8 cellular contexts compared by ENCODE assay signal in the genomic region with DNA sequence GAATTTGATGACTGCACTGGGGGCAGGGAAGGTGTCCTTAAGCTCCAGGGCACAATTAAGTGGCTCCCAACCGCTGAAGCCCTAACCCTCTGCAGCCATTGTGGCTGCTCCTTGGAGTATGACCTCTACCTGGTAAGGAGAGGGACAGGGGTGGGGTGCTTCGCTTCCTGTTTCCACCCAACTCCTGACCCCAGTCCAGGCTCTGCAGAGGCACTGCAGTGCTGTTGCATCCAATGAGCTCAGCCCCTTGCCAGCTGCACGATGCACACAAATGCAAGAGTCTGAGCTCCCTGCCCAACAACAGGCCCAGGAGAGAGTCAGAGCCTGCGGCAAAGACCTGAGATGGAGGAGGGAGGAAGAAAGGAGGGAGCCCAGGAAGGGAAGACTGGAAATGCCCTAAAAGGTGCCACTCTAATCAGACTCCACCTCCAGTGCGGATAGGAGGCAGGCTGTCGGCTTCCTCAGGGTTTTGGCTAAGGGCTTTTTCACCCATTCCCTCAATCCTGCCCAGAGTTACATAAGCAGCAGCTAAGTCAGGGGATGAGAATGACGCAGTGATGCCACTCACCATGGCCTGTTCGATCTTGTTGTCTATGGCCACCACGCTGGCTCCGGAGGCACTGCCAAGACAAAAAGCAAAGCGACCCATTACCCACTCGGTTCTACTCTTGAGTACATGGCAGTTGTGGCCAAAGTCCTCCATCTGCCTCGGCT.
DNase-seq lines count a peak whose midpoint lies in the region; ATAC-seq, FAIRE-seq and TF ChIP-seq lines count a peak whose summit lies in the region.

No MANE protein-coding gene starts in this region.

- CTCF ChIA-PET in AG04449 (lab: Yijun Ruan, JAX) (interaction anchor here (1.1 to 12.7 kb wide), 7 partner anchors 28 to 178 kb away, joined by 3 to 116 read pairs (median 18); no protein-coding TSS in a partner anchor), HepG2 (lab: Yijun Ruan, JAX; ENCODE audit: low intra/inter-chr PET ratio, low total read pairs) (no interaction called here)

- no peak for TF ChIP-seq POLR2A in HepG2 (IDR thresholded peaks at IDR 0.05; ENCODE audit: insufficient read depth in 1 of 2, low read depth in 2 of 2, low read length in 2 of 2)

- POLR2A ChIA-PET in AG04449 (lab: Yijun Ruan, JAX), result interaction anchor here (0.8 to 2.9 kb wide), 8 partner anchors 9 to 61 kb away, joined by 3 to 20 read pairs (median 5); no protein-coding TSS in a partner anchor
- POLR2A ChIA-PET in HepG2 (lab: Yijun Ruan, JAX), result no interaction called here

- no peaks in the 10 kb centered on the region for H3K79me2 ChIP-seq in Karpas-422 (ENCODE audit: low read length)
- H3K79me2 ChIP-seq in HepG2 (ENCODE audit: insufficient read depth, low read length), result no peaks in the 10 kb centered on the region

- H3K9me2 ChIP-seq in Karpas-422 (replicated peaks; ENCODE audit: insufficient read depth, low read length), result no peaks in the 10 kb centered on the region

- TF ChIP-seq EP300 in HepG2 (IDR thresholded peaks at IDR 0.05; ENCODE audit: low read depth in 2 of 2, low read length in 2 of 2) (no peak), HepG2 (CRISPR knock-in tag; IDR thresholded peaks at IDR 0.05; ENCODE audit: borderline replicate concordance) (no peak)

- DNase-seq in AG04449 (ENCODE audit: low read depth, low spot score), result no peak
- no peak for DNase-seq in Karpas-422
- no peak for DNase-seq in brain microvascular endothelial cell
- DNase-seq in HepG2 (ENCODE audit: low spot score), result no peak
- DNase-seq in stimulated activated CD4-positive, alpha-beta T cell treated with anti-CD3 and anti-CD28 coated beads, Interleukin-12 subunit alpha, Interleukin-12 subunit beta, amount 100 ng/mL, for 4 hours, result no peak

- peaks cover 3% of the 10 kb centered on the region; the same call in 1 of the 2 replicates for H3K36me3 ChIP-seq in Karpas-422 (ENCODE audit: insufficient read depth, low read length)
- H3K36me3 ChIP-seq in brain microvascular endothelial cell (replicated peaks), result peaks cover 29% of the 10 kb centered on the region
- no peaks in the 10 kb centered on the region for H3K36me3 ChIP-seq in HepG2 (replicated peaks in 1 of 2; ENCODE audit: control insufficient read depth in 1 of 2, insufficient read depth in 2 of 2, low read length in 2 of 2)

- H3K9me3 ChIP-seq in Karpas-422 (ENCODE audit: low read length) (no peaks in the 10 kb centered on the region), HepG2 (ENCODE audit: low read length) (no peaks in the 10 kb centered on the region)

- peaks cover 7% of the 10 kb centered on the region; the same call in 1 of the 2 replicates for H4K20me1 ChIP-seq in Karpas-422 (ENCODE audit: insufficient read depth, low read depth, low read length)
- H4K20me1 ChIP-seq in HepG2 (ENCODE audit: insufficient read depth, low read length), result no peaks in the 10 kb centered on the region

- ATAC-seq in HepG2, result no peak
- no peak for ATAC-seq in GM21737 (IDR thresholded peaks at IDR 0.05; ENCODE audit: unreplicated experiment)
- no peak for ATAC-seq in HG03460 (IDR thresholded peaks at IDR 0.05; ENCODE audit: unreplicated experiment)

- in situ Hi-C loops in brain microvascular endothelial cell (cut with HindIII; ENCODE audit: low pct_ligation_motif_present, low sequenced_read_pairs), result no loop called here
- in situ Hi-C loops in HepG2 (cut with HindIII; ENCODE audit: extremely low pct_ligation_motif_present, low pct_unique_long_range_greater_than_20kb), result no loop called here

- intact Hi-C loops in HepG2 (cut with micrococcal nuclease; ENCODE audit: unreplicated experiment), result loop anchor here (5.0 kb wide), 1 partner anchor 43 kb away; no protein-coding TSS in a partner anchor

- H3K27me3 ChIP-seq in Karpas-422 (ENCODE audit: low read length) (no peaks in the 10 kb centered on the region), brain microvascular endothelial cell (replicated peaks) (no peaks in the 10 kb centered on the region), HepG2 (ENCODE audit: control insufficient read depth in 1 of 2, insufficient read depth in 2 of 2, low read length in 2 of 2) (peaks cover 0 to 6% of the 10 kb centered on the region in 2 experiments; a peak in 1 of 5 replicates)

- peak overlapping the region; percentile 80 for H3K4me2 ChIP-seq in Karpas-422 (ENCODE audit: low read depth, low read length, poor library complexity, severe bottlenecking)
- peak overlapping the region; percentile 62 for H3K4me2 ChIP-seq in HepG2 (ENCODE audit: low read depth, low read length)

- H3K4me1 ChIP-seq in Karpas-422 (ENCODE audit: low read length) (peaks cover 84% of the 10 kb centered on the region), HepG2 (ENCODE audit: insufficient read depth, low read length) (peaks cover 26% of the 10 kb centered on the region)

- no peak for TF ChIP-seq RAD21 in HepG2 (CRISPR knock-in tag; IDR thresholded peaks at IDR 0.05)

- BruUV-seq in HepG2 (replicated peaks; lab: Mats Ljungman, UMichigan), result no TSS peak

- H3K9ac ChIP-seq in Karpas-422 (ENCODE audit: low read length) (peak overlapping the region; percentile 86), HepG2 (ENCODE audit: insufficient read depth, low read depth, low read length) (no peak overlapping the region)

- 40% methylated on average over 1 of the region's 13 CpGs for WGBS in HepG2 (ENCODE audit: low lambda C conversion rate)

- H3K4me3 ChIP-seq in AG04449 (ENCODE audit: low read depth, low read length) (peak overlapping the region; percentile 64), Karpas-422 (ENCODE audit: low read length) (peak overlapping the region; percentile 78), brain microvascular endothelial cell (ENCODE audit: low read depth, low read length) (peak overlapping the region; percentile 70), HepG2 (replicated peaks in 1 of 3; ENCODE audit: insufficient read depth in 1 of 3, low read depth in 2 of 3, low read length in 3 of 3) (peak overlapping the region in 1 of 3 experiments; percentile 62; a peak in 2 of 6 replicates)

- H3K27ac ChIP-seq in Karpas-422 (ENCODE audit: low read length), result peak overlapping the region; percentile 93
- H3K27ac ChIP-seq in brain microvascular endothelial cell, result peak overlapping the region; percentile 98
- H3K27ac ChIP-seq in HepG2 (ENCODE audit: extremely low read length, insufficient read depth, low read length), result no peak overlapping the region
- H3K27ac ChIP-seq in temporal lobe (ENCODE audit: low read depth, low read length), result peak overlapping the region; percentile 88

- TF ChIP-seq CTCF in AG04449 (IDR thresholded peaks at IDR 0.05; ENCODE audit: insufficient read depth, low read length, missing control alignments), result no peak
- TF ChIP-seq CTCF in brain microvascular endothelial cell (IDR thresholded peaks at IDR 0.05; ENCODE audit: low read depth, low read length, missing control alignments), result no peak
- TF ChIP-seq CTCF in HepG2 (CRISPR knock-in tag; IDR thresholded peaks at IDR 0.05), result no peak

- H2AFZ ChIP-seq in Karpas-422 (ENCODE audit: low read length) (no peak overlapping the region), HepG2 (ENCODE audit: low read length) (no peak overlapping the region)

- no peak for FAIRE-seq in HepG2 (lab: Jason Lieb, UNC)

TF ChIP-seq in HepG2, 621 proteins besides CTCF, POLR2A, EP300 and RAD21:
- no peak for TF ChIP-seq RAD51 (IDR thresholded peaks at IDR 0.05; ENCODE audit: borderline replicate concordance)
- TF ChIP-seq PPARG (CRISPR knock-in tag; conservative IDR thresholded peaks at IDR 0.05), result no peak
- TF ChIP-seq KDM5B (CRISPR knock-in tag; IDR thresholded peaks at IDR 0.05; ENCODE audit: borderline replicate concordance), result no peak
- no peak for TF ChIP-seq ZFYVE20 (CRISPR knock-in tag; IDR thresholded peaks at IDR 0.05; ENCODE audit: borderline replicate concordance, low read depth)
- TF ChIP-seq ATF7 (IDR thresholded peaks at IDR 0.05), result no peak
- no peak for TF ChIP-seq ATF7 (CRISPR knock-in tag; IDR thresholded peaks at IDR 0.05)
- no peak for TF ChIP-seq ZNF337 (CRISPR knock-in tag; IDR thresholded peaks at IDR 0.05; ENCODE audit: borderline replicate concordance, low read depth)
- TF ChIP-seq, protein P1, sequence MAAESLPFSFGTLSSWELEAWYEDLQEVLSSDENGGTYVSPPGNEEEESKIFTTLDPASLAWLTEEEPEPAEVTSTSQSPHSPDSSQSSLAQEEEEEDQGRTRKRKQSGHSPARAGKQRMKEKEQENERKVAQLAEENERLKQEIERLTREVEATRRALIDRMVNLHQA (CRISPR knock-in tag; IDR thresholded peaks at IDR 0.05), result no peak
- TF ChIP-seq TBP (CRISPR knock-in tag; IDR thresholded peaks at IDR 0.05), result no peak
